Comparison of ENCODE assay signal across 22 cellular contexts in the genomic region with DNA sequence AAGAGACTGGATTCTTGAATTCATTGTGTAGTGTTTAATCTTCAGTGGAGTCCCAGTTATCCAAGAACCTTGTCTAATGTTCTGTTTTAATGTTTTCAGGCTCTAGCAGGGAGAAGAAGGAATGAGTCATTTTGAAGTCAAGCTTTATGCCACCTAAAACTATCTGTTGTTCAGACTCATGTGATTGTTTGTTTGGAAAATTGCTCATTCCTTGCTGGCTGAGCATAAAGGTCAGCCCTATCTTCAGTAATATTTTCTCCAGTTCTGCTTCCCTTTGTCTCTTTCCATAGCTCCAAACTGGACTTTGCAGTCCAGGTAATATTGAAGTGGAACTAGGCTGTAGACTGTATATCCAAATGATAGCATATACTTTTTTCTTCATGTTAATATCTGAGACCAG. TPM values are rescaled to one million over a fixed set of nuclear protein-coding genes. Genes with fewer than 3 reads are reported as not detected.
DNase-seq lines count a peak whose midpoint lies in the region; ATAC-seq, FAIRE-seq and TF ChIP-seq lines count a peak whose summit lies in the region.
"Had no signal": no experiment of that assay in that cellular context is flagged by ENCODE, and none has a peak within 500 bp of the region (broad histone marks: within the 10 kb centered on the region; RNA-seq: fewer than 3 reads in every experiment).

No MANE protein-coding gene starts in this region.

- BruUV-seq in HepG2 (replicated peaks; lab: Mats Ljungman, UMichigan) (no TSS peak), Calu3 (replicated peaks; lab: Mats Ljungman, UMichigan) (no TSS peak)

- DNase-seq in A172 (ENCODE audit: low spot score) (peak; percentile 24), HT1080 (ENCODE audit: low read depth) (peak; percentile 13), bronchial epithelial cell (ENCODE audit: low read depth) (peak; percentile 63), HepG2 (ENCODE audit: low spot score) (no peak), thyroid gland (no peak), Calu3 (no peak), H7 (no peak)
- DNase-seq in CD4-positive, alpha-beta T cell = no peak
- DNase-seq: 8988T; MV-4-11; NCI-H1417; NCI-H2029; NCI-H2171; NCI-H446 treated with DMSO at 0.1 percent for 48 hours; NK-92 treated with Interleukin-12 subunit alpha and Interleukin-12 subunit beta, amount 100 ng/mL, for 24 hours; RPMI8226; SJCRH30 had no signal

- H3K27me3 ChIP-seq in bronchial epithelial cell (ENCODE audit: control insufficient read depth, insufficient read depth, low read length) (no peaks in the 10 kb centered on the region), HepG2 (ENCODE audit: control insufficient read depth in 1 of 2, insufficient read depth in 2 of 2, low read length in 2 of 2) (no peaks in the 10 kb centered on the region), thyroid gland (no peaks in the 10 kb centered on the region), H7 (ENCODE audit: control insufficient read depth, insufficient read depth, low read length) (no peaks in the 10 kb centered on the region)
- no peaks in the 10 kb centered on the region for H3K27me3 ChIP-seq in CD4-positive, alpha-beta T cell (ENCODE audit: control insufficient read depth, insufficient read depth, low read length)
- H3K27me3 ChIP-seq: BLaER1, SJCRH30 had no signal

- no peak for TF ChIP-seq RAD21 in HepG2 (CRISPR knock-in tag; IDR thresholded peaks at IDR 0.05)

- FAIRE-seq in bronchial epithelial cell (lab: Jason Lieb, UNC) (no peak), HepG2 (lab: Jason Lieb, UNC) (no peak)

- no peak overlapping the region for H3K9ac ChIP-seq in HepG2 (ENCODE audit: insufficient read depth, low read depth, low read length)
- H3K9ac ChIP-seq: BLaER1 had no signal

- no peak overlapping the region for H2AFZ ChIP-seq in HepG2 (ENCODE audit: low read length)
- H2AFZ ChIP-seq: GM23338 had no signal

- H3K36me3 ChIP-seq in bronchial epithelial cell (ENCODE audit: control insufficient read depth, insufficient read depth, low read length) (no peaks in the 10 kb centered on the region), HepG2 (replicated peaks in 1 of 2; ENCODE audit: control insufficient read depth in 1 of 2, insufficient read depth in 2 of 2, low read length in 2 of 2) (no peaks in the 10 kb centered on the region), thyroid gland (no peaks in the 10 kb centered on the region), H7 (replicated peaks; ENCODE audit: control insufficient read depth, insufficient read depth, low read length) (no peaks in the 10 kb centered on the region)
- H3K36me3 ChIP-seq: BLaER1, SJCRH30 had no signal

- ATAC-seq in HepG2 = peak; percentile 52; the same call in 2 of the 3 replicates
- ATAC-seq in CD4-positive, alpha-beta T cell (ENCODE audit: poor library complexity) = no peak
- ATAC-seq: GM23338 had no signal

- no peak overlapping the region for H3K4me3 ChIP-seq in bronchial epithelial cell (ENCODE audit: low read depth, low read length)
- no peak overlapping the region for H3K4me3 ChIP-seq in HepG2 (replicated peaks in 1 of 3; ENCODE audit: insufficient read depth in 1 of 3, low read depth in 2 of 3, low read length in 3 of 3)
- no peak overlapping the region for H3K4me3 ChIP-seq in thyroid gland (replicated peaks in 1 of 3)
- H3K4me3 ChIP-seq in H7 (ENCODE audit: insufficient read depth, low read depth, low read length) = no peak overlapping the region
- H3K4me3 ChIP-seq: BLaER1, GM23338, SJCRH30 had no signal

- TF ChIP-seq POLR2A in HepG2 (IDR thresholded peaks at IDR 0.05; ENCODE audit: insufficient read depth in 1 of 2, low read depth in 2 of 2, low read length in 2 of 2) = no peak
- TF ChIP-seq POLR2A in thyroid gland (IDR thresholded peaks at IDR 0.05) = no peak

- H3K79me2 ChIP-seq in HepG2 (ENCODE audit: insufficient read depth, low read length) = no peaks in the 10 kb centered on the region

- CTCF ChIA-PET in HepG2 (lab: Yijun Ruan, JAX; ENCODE audit: low intra/inter-chr PET ratio, low total read pairs) (no interaction called here), Calu3 (lab: Charles Lee) (no interaction called here)
- CTCF ChIA-PET in CD4-positive, alpha-beta T cell (lab: Charles Lee) = no interaction called here

- POLR2A ChIA-PET in HepG2 (lab: Yijun Ruan, JAX) = no interaction called here
- POLR2A ChIA-PET in CD4-positive, alpha-beta T cell (lab: Charles Lee) = no interaction called here

- H3K4me2 ChIP-seq in HepG2 (ENCODE audit: low read depth, low read length) = no peak overlapping the region
- H3K4me2 ChIP-seq: BLaER1, GM23338 had no signal

- no peaks in the 10 kb centered on the region for H3K9me3 Mint-ChIP-seq in Calu3 (ENCODE audit: low read depth, unreplicated experiment)
- H3K9me3 Mint-ChIP-seq in CD4-positive, alpha-beta T cell = peaks cover 5% of the 10 kb centered on the region
- H3K9me3 Mint-ChIP-seq: GM23338 had no signal

- no peaks in the 10 kb centered on the region for H3K27me3 Mint-ChIP-seq in Calu3 (ENCODE audit: unreplicated experiment)
- no peaks in the 10 kb centered on the region for H3K27me3 Mint-ChIP-seq in CD4-positive, alpha-beta T cell
- H3K27me3 Mint-ChIP-seq: IgD-negative memory B cell had no signal

- H3K4me1 ChIP-seq in HepG2 (ENCODE audit: insufficient read depth, low read length) (no peaks in the 10 kb centered on the region), thyroid gland (no peaks in the 10 kb centered on the region)
- H3K4me1 ChIP-seq: BLaER1, SJCRH30 had no signal

- H3K27ac ChIP-seq in HepG2 (ENCODE audit: extremely low read length, insufficient read depth, low read length) (no peak overlapping the region), thyroid gland (no peak overlapping the region)
- H3K27ac ChIP-seq in CD4-positive, alpha-beta T cell (ENCODE audit: low read depth, low read length) = no peak overlapping the region
- H3K27ac ChIP-seq: BLaER1, SJCRH30 had no signal

- H3K4me1 Mint-ChIP-seq in Calu3 (ENCODE audit: low read depth, unreplicated experiment) = no peaks in the 10 kb centered on the region
- no peaks in the 10 kb centered on the region for H3K4me1 Mint-ChIP-seq in CD4-positive, alpha-beta T cell (ENCODE audit: low read depth)
- H3K4me1 Mint-ChIP-seq: GM23338, IgD-negative memory B cell had no signal

- H3K9me3 ChIP-seq in HepG2 (ENCODE audit: low read length) (peaks cover 12% of the 10 kb centered on the region; the same call in 1 of the 2 replicates), thyroid gland (no peaks in the 10 kb centered on the region)
- no peaks in the 10 kb centered on the region for H3K9me3 ChIP-seq in CD4-positive, alpha-beta T cell (ENCODE audit: control insufficient read depth, low read length)
- H3K9me3 ChIP-seq: BLaER1, SJCRH30 had no signal

- intact Hi-C loops in HepG2 (cut with micrococcal nuclease; ENCODE audit: unreplicated experiment) (no loop called here), thyroid gland (cut with DNase I) (no loop called here), Calu3 (cut with micrococcal nuclease; ENCODE audit: unreplicated experiment) (no loop called here)
- intact Hi-C loops in CD4-positive, alpha-beta T cell (cut with DNase I, micrococcal nuclease) = no loop called here

- H3K4me3 Mint-ChIP-seq in Calu3 (ENCODE audit: low read depth, unreplicated experiment) = no peak overlapping the region
- no peak overlapping the region for H3K4me3 Mint-ChIP-seq in CD4-positive, alpha-beta T cell
- H3K4me3 Mint-ChIP-seq: GM23338, IgD-negative memory B cell had no signal

- H3K36me3 Mint-ChIP-seq in Calu3 (ENCODE audit: insufficient read depth, unreplicated experiment) = no peaks in the 10 kb centered on the region
- H3K36me3 Mint-ChIP-seq in CD4-positive, alpha-beta T cell (ENCODE audit: low read depth) = no peaks in the 10 kb centered on the region
- H3K36me3 Mint-ChIP-seq: IgD-negative memory B cell had no signal

- no peak overlapping the region for H3K27ac Mint-ChIP-seq in Calu3 (ENCODE audit: unreplicated experiment)
- no peak overlapping the region for H3K27ac Mint-ChIP-seq in CD4-positive, alpha-beta T cell
- H3K27ac Mint-ChIP-seq: GM23338, IgD-negative memory B cell had no signal

- no peaks in the 10 kb centered on the region for H4K20me1 ChIP-seq in HepG2 (ENCODE audit: insufficient read depth, low read length)
- H4K20me1 ChIP-seq: BLaER1 had no signal

- in situ Hi-C loops in HepG2 (cut with HindIII; ENCODE audit: extremely low pct_ligation_motif_present, low pct_unique_long_range_greater_than_20kb) = no loop called here

- no peak for TF ChIP-seq EP300 in HepG2 (IDR thresholded peaks at IDR 0.05; ENCODE audit: low read depth in 2 of 2, low read length in 2 of 2)
- TF ChIP-seq EP300 in HepG2 (CRISPR knock-in tag; IDR thresholded peaks at IDR 0.05; ENCODE audit: borderline replicate concordance) = no peak

- TF ChIP-seq CTCF in bronchial epithelial cell (IDR thresholded peaks at IDR 0.05; ENCODE audit: insufficient read depth, low read length, severe bottlenecking) = no peak
- TF ChIP-seq CTCF in HepG2 (CRISPR knock-in tag; IDR thresholded peaks at IDR 0.05) = no peak
- no peak for TF ChIP-seq CTCF in thyroid gland (IDR thresholded peaks at IDR 0.05)
- TF ChIP-seq CTCF in Calu3 (IDR thresholded peaks at IDR 0.05; ENCODE audit: unreplicated experiment) = no peak
- no peak for TF ChIP-seq CTCF in CD4-positive, alpha-beta T cell (IDR thresholded peaks at IDR 0.05)

RNA-seq across cellular contexts. Expression of gene CLVS2, which starts 34.3 kb away (rescaled TPM):
- not detected in 2 replicates for total RNA-seq in A172 (2014; rRNA removed; shearing (Covaris generic))
- total RNA-seq in HT1080 (2014; rRNA removed; shearing (Covaris generic)) = not detected in 2 replicates
- not detected in 2 replicates for polyA plus RNA-seq in HT1080 (2015; cell fraction: cytosol; rRNA removed)
- polyA plus RNA-seq in HT1080 (2015; cell fraction: nucleus; rRNA removed) = not detected in 2 replicates
- total RNA-seq in bronchial epithelial cell (not detected in 2 replicates), HepG2 (2016; rRNA removed; fragmentation: Illumina TruSeq; extraction: Trizol) (not detected in 2 replicates), thyroid gland (not detected), Calu3 (2022) (not detected in 2 replicates)
- not detected in 2 replicates for total RNA-seq in HepG2 (2016; cell fraction: cytosol; rRNA removed; fragmentation: Illumina TruSeq; extraction: Trizol; ENCODE audit: low read depth)
- not detected in 2 replicates for total RNA-seq in HepG2 (2016; cell fraction: insoluble cytoplasmic fraction; rRNA removed; fragmentation: Illumina TruSeq; extraction: Trizol)
- total RNA-seq in HepG2 (2016; cell fraction: membrane; rRNA removed; fragmentation: Illumina TruSeq; extraction: Trizol) = not detected in 2 replicates
- total RNA-seq in HepG2 (2016; cell fraction: nucleus; rRNA removed; fragmentation: Illumina TruSeq; extraction: Trizol) = not detected in 2 replicates
- polyA plus RNA-seq in HepG2 (2011; rRNA removed) = not detected in 2 replicates
- not detected in 2 replicates for polyA plus RNA-seq in HepG2 (2011; cell fraction: cytosol; rRNA removed)
- not detected in 2 replicates for polyA plus RNA-seq in HepG2 (2011; cell fraction: nucleus; rRNA removed)
- polyA plus RNA-seq in HepG2 (2012) = not detected in 2 replicates
- polyA plus RNA-seq in HepG2 (2016; cell fraction: cytosol; fragmentation: Illumina TruSeq; extraction: Trizol; ENCODE audit: low read depth) = not detected in 2 replicates
- not detected in 2 replicates for polyA plus RNA-seq in HepG2 (2016; cell fraction: insoluble cytoplasmic fraction; fragmentation: Illumina TruSeq; extraction: Trizol; ENCODE audit: low read depth)
- polyA plus RNA-seq in HepG2 (2016; cell fraction: membrane; fragmentation: Illumina TruSeq; extraction: Trizol; ENCODE audit: low read depth) = not detected in 2 replicates
- not detected in 2 replicates for polyA plus RNA-seq in HepG2 (2016; cell fraction: nucleus; fragmentation: Illumina TruSeq; extraction: Trizol; ENCODE audit: insufficient read depth, low read depth)
- not detected in 2 replicates for polyA minus RNA-seq in HepG2 (2011; rRNA and poly(A)+ RNA removed; ENCODE audit: low replicate concordance)
- not detected in 2 replicates for polyA minus RNA-seq in HepG2 (2011; cell fraction: cytosol; rRNA and poly(A)+ RNA removed)
- not detected in 2 replicates for polyA minus RNA-seq in HepG2 (2011; cell fraction: nucleus; rRNA and poly(A)+ RNA removed)
- total RNA-seq in CD4-positive, alpha-beta T cell = not detected
- 0.26 and 0.94 TPM in 2 replicates for total RNA-seq in H7 (2014; rRNA removed; shearing (Covaris generic))
- total RNA-seq: HT-29, OCI-LY7, SJCRH30 had no signal
- polyA plus RNA-seq: IgD-negative memory B cell had no signal

Comparison
In these comparisons a context has a peak if more than half of its experiments do, and no peak if none do; other contexts are left out.
1. DNase-seq: peak in A172 (single experiment), HT1080 (single experiment) and bronchial epithelial cell (single experiment); none in HepG2 (single experiment), thyroid gland (0 of 2), Calu3 (single experiment), CD4-positive, alpha-beta T cell (0 of 10) and H7 (single experiment).